ENCODE assay signal across 4 cellular contexts in the genomic region with DNA sequence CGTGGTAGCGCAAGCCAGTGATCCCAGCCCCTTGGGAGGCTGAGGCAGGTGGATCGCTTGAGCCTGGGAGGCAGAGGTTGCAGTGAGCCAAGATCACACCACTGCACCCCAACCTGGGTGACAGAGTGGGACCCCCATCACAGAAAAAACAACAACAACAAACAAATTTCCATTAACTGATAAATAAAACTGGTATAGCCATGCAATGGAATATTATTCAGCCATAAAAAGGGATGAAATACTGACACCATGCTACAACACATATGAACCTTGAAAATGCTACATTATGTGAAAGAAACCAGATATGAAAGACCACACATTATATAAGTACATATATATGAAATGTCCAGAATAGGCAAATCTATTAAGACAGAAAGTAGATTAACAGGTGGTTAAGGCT.
A peak's percentile ranks its signal among the peaks of the same experiment; 100 is the strongest.
TF ChIP-seq lines count a peak whose summit lies in the region.

No MANE protein-coding gene starts in this region.

TF ChIP-seq in SK-N-SH treated with all-trans-retinoic acid at 6 μM for 48 hours, 23 proteins besides CTCF, POLR2A, EP300 and RAD21 (continued from another document):
- peak; percentile 33; the same call in 1 of the 2 replicates for TF ChIP-seq ZNF8 (CRISPR knock-in tag; IDR thresholded peaks at IDR 0.05)

TF ChIP-seq in SK-N-SH, 30 proteins besides CTCF, POLR2A, EP300 and RAD21 (continued from another document):
- TF ChIP-seq EZH2phosphoT487 (IDR thresholded peaks at IDR 0.05; ENCODE audit: borderline replicate concordance, low read depth) = no peak

TF ChIP-seq in HEK293, 187 proteins besides CTCF, POLR2A, EP300 and RAD21 (continued from another document and continues in another):
- TF ChIP-seq ZNF146 (tag by site-specific recombination; IDR thresholded peaks at IDR 0.05) (peak; percentile 95), ZNF311 (tag by site-specific recombination; IDR thresholded peaks at IDR 0.05; ENCODE audit: borderline replicate concordance) (no peak), ZIC2 (tag by site-specific recombination; IDR thresholded peaks at IDR 0.05) (no peak), ZNF747 (tag by site-specific recombination; IDR thresholded peaks at IDR 0.05) (no peak)
- TF ChIP-seq, protein P1, sequence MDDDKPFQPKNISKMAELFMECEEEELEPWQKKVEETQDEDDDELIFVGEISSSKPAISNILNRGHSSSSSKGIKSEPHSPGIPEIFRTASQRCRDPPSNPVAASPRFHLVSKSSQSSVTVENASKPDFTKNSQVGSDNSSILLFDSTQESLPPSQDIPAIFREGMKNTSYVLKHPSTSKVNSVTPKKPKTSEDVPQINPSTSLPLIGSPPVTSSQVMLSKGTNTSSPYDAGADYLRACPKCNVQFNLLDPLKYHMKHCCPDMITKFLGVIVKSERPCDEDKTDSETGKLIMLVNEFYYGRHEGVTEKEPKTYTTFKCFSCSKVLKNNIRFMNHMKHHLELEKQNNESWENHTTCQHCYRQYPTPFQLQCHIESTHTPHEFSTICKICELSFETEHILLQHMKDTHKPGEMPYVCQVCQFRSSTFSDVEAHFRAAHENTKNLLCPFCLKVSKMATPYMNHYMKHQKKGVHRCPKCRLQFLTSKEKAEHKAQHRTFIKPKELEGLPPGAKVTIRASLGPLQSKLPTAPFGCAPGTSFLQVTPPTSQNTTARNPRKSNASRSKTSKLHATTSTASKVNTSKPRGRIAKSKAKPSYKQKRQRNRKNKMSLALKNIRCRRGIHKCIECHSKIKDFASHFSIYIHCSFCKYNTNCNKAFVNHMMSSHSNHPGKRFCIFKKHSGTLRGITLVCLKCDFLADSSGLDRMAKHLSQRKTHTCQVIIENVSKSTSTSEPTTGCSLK (tag by site-specific recombination; IDR thresholded peaks at IDR 0.05) = no peak
- TF ChIP-seq, protein P2, sequence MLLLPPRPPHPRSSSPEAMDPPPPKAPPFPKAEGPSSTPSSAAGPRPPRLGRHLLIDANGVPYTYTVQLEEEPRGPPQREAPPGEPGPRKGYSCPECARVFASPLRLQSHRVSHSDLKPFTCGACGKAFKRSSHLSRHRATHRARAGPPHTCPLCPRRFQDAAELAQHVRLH (tag by site-specific recombination; IDR thresholded peaks at IDR 0.05) = peak; percentile 74; the same call in 1 of the 2 replicates
- TF ChIP-seq, protein P3, sequence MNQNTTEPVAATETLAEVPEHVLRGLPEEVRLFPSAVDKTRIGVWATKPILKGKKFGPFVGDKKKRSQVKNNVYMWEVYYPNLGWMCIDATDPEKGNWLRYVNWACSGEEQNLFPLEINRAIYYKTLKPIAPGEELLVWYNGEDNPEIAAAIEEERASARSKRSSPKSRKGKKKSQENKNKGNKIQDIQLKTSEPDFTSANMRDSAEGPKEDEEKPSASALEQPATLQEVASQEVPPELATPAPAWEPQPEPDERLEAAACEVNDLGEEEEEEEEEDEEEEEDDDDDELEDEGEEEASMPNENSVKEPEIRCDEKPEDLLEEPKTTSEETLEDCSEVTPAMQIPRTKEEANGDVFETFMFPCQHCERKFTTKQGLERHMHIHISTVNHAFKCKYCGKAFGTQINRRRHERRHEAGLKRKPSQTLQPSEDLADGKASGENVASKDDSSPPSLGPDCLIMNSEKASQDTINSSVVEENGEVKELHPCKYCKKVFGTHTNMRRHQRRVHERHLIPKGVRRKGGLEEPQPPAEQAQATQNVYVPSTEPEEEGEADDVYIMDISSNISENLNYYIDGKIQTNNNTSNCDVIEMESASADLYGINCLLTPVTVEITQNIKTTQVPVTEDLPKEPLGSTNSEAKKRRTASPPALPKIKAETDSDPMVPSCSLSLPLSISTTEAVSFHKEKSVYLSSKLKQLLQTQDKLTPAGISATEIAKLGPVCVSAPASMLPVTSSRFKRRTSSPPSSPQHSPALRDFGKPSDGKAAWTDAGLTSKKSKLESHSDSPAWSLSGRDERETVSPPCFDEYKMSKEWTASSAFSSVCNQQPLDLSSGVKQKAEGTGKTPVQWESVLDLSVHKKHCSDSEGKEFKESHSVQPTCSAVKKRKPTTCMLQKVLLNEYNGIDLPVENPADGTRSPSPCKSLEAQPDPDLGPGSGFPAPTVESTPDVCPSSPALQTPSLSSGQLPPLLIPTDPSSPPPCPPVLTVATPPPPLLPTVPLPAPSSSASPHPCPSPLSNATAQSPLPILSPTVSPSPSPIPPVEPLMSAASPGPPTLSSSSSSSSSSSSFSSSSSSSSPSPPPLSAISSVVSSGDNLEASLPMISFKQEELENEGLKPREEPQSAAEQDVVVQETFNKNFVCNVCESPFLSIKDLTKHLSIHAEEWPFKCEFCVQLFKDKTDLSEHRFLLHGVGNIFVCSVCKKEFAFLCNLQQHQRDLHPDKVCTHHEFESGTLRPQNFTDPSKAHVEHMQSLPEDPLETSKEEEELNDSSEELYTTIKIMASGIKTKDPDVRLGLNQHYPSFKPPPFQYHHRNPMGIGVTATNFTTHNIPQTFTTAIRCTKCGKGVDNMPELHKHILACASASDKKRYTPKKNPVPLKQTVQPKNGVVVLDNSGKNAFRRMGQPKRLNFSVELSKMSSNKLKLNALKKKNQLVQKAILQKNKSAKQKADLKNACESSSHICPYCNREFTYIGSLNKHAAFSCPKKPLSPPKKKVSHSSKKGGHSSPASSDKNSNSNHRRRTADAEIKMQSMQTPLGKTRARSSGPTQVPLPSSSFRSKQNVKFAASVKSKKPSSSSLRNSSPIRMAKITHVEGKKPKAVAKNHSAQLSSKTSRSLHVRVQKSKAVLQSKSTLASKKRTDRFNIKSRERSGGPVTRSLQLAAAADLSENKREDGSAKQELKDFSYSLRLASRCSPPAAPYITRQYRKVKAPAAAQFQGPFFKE (tag by site-specific recombination; IDR thresholded peaks at IDR 0.05; ENCODE audit: borderline replicate concordance) = no peak

TF ChIP-seq in K562, 482 proteins besides CTCF, POLR2A, EP300 and RAD21 (continued from another document):
- TF ChIP-seq PHB2 (IDR thresholded peaks at IDR 0.05; ENCODE audit: low read depth) (no peak), ZNF146 (CRISPR knock-in tag; IDR thresholded peaks at IDR 0.05; ENCODE audit: unreplicated experiment) (peak; percentile 77), ZNF778 (CRISPR knock-in tag; IDR thresholded peaks at IDR 0.05) (no peak)
